10 cellular contexts compared by ENCODE assay signal in the genomic region with DNA sequence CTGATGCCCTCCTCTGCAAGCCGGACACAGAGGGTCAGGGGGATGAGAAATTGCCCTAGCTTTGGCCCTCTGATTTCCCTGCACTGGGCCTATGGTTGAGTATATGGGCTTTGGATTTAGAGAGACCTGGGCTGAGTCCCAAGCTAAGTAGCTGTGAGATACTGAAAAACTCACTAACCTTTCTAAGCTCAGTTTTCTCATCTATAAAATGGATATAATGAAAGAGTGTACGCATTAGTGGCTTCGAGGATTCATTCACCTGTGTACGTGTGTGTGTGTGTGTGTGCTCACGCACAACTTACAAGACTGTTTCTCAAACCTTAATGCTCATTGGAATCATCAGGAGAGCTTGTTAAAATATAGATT. TPM values are rescaled to one million over a fixed set of nuclear protein-coding genes. Genes with fewer than 3 reads are reported as not detected.
DNase-seq lines count a peak whose midpoint lies in the region; ATAC-seq and TF ChIP-seq lines count a peak whose summit lies in the region.
"Had no signal": no experiment of that assay in that cellular context is flagged by ENCODE, and none has a peak within 500 bp of the region (broad histone marks: within the 10 kb centered on the region; RNA-seq: fewer than 3 reads in every experiment).

No MANE protein-coding gene starts in this region.

- no peak overlapping the region for H3K27ac Mint-ChIP-seq in activated naive CD8-positive, alpha-beta T cell
- H3K27ac Mint-ChIP-seq in activated naive CD8-positive, alpha-beta T cell treated with anti-CD3 and anti-CD28 coated beads for 36 hours: no peak overlapping the region
- H3K27ac Mint-ChIP-seq in activated T-helper 17 cell treated with anti-CD3 and anti-CD28 coated beads, Interleukin-2, amount 50 U/mL, for 72 hours: no peak overlapping the region
- H3K27ac Mint-ChIP-seq in mesothelial cell of epicardium (no peak overlapping the region), type B pancreatic cell (peak overlapping the region; percentile 35)

- ATAC-seq in activated T-helper 17 cell treated with anti-CD3 and anti-CD28 coated beads, Interleukin-2, amount 50 U/mL, for 72 hours (replicated peaks): no peak
- ATAC-seq in GM21528 (IDR thresholded peaks at IDR 0.05; ENCODE audit: low FRiP score, unreplicated experiment) (no peak), HG03097 (IDR thresholded peaks at IDR 0.05; ENCODE audit: low FRiP score, unreplicated experiment) (no peak)

- H3K27me3 Mint-ChIP-seq in activated naive CD8-positive, alpha-beta T cell: peaks cover 14% of the 10 kb centered on the region
- H3K27me3 Mint-ChIP-seq in activated naive CD8-positive, alpha-beta T cell treated with anti-CD3 and anti-CD28 coated beads for 36 hours: peaks cover 58% of the 10 kb centered on the region
- H3K27me3 Mint-ChIP-seq in activated T-helper 17 cell treated with anti-CD3 and anti-CD28 coated beads, Interleukin-2, amount 50 U/mL, for 72 hours: peaks cover 9% of the 10 kb centered on the region
- H3K27me3 Mint-ChIP-seq in mesothelial cell of epicardium (ENCODE audit: low read depth) (peaks cover 39% of the 10 kb centered on the region), type B pancreatic cell (peaks cover 41% of the 10 kb centered on the region)

- no peak for DNase-seq in activated naive CD8-positive, alpha-beta T cell treated with anti-CD3 and anti-CD28 coated beads for 36 hours
- no peak for DNase-seq in mesothelial cell of epicardium (ENCODE audit: low spot score in 2 of 2, unreplicated experiment in 2 of 2)
- DNase-seq in type B pancreatic cell (ENCODE audit: extremely low spot score, unreplicated experiment): no peak
- DNase-seq in activated CD8-positive, alpha-beta memory T cell treated with anti-CD3 and anti-CD28 coated beads, Interleukin-2, amount 50 U/mL, for 48 hours: no peak

- peak overlapping the region; percentile 80 for H3K4me3 Mint-ChIP-seq in activated naive CD8-positive, alpha-beta T cell
- H3K4me3 Mint-ChIP-seq in activated naive CD8-positive, alpha-beta T cell treated with anti-CD3 and anti-CD28 coated beads for 36 hours: no peak overlapping the region
- peak overlapping the region; percentile 66 for H3K4me3 Mint-ChIP-seq in activated T-helper 17 cell treated with anti-CD3 and anti-CD28 coated beads, Interleukin-2, amount 50 U/mL, for 72 hours
- H3K4me3 Mint-ChIP-seq in mesothelial cell of epicardium (peak overlapping the region; percentile 63), type B pancreatic cell (peak overlapping the region; percentile 84)

- H3K9me3 Mint-ChIP-seq in activated naive CD8-positive, alpha-beta T cell (ENCODE audit: low read depth): no peaks in the 10 kb centered on the region
- H3K9me3 Mint-ChIP-seq in activated naive CD8-positive, alpha-beta T cell treated with anti-CD3 and anti-CD28 coated beads for 36 hours: peaks cover 2% of the 10 kb centered on the region
- H3K9me3 Mint-ChIP-seq in activated T-helper 17 cell treated with anti-CD3 and anti-CD28 coated beads, Interleukin-2, amount 50 U/mL, for 72 hours: no peaks in the 10 kb centered on the region
- H3K9me3 Mint-ChIP-seq in mesothelial cell of epicardium: no peaks in the 10 kb centered on the region
- no peaks in the 10 kb centered on the region for H3K9me3 Mint-ChIP-seq in type B pancreatic cell

- TF ChIP-seq CTCF in mesothelial cell of epicardium (IDR thresholded peaks at IDR 0.05; ENCODE audit: unreplicated experiment) (no peak), type B pancreatic cell (conservative IDR thresholded peaks at IDR 0.05) (peak; percentile 30)

- peaks cover 5% of the 10 kb centered on the region for H3K4me1 Mint-ChIP-seq in activated naive CD8-positive, alpha-beta T cell (ENCODE audit: low read depth)
- H3K4me1 Mint-ChIP-seq in activated naive CD8-positive, alpha-beta T cell treated with anti-CD3 and anti-CD28 coated beads for 36 hours: peaks cover 7% of the 10 kb centered on the region
- no peaks in the 10 kb centered on the region for H3K4me1 Mint-ChIP-seq in activated T-helper 17 cell treated with anti-CD3 and anti-CD28 coated beads, Interleukin-2, amount 50 U/mL, for 72 hours
- H3K4me1 Mint-ChIP-seq in mesothelial cell of epicardium (no peaks in the 10 kb centered on the region), type B pancreatic cell (ENCODE audit: unreplicated experiment) (peaks cover 15% of the 10 kb centered on the region)

- H3K36me3 Mint-ChIP-seq in activated naive CD8-positive, alpha-beta T cell: no peaks in the 10 kb centered on the region
- no peaks in the 10 kb centered on the region for H3K36me3 Mint-ChIP-seq in activated naive CD8-positive, alpha-beta T cell treated with anti-CD3 and anti-CD28 coated beads for 36 hours
- no peaks in the 10 kb centered on the region for H3K36me3 Mint-ChIP-seq in activated T-helper 17 cell treated with anti-CD3 and anti-CD28 coated beads, Interleukin-2, amount 50 U/mL, for 72 hours (ENCODE audit: low read depth)
- H3K36me3 Mint-ChIP-seq in mesothelial cell of epicardium (no peaks in the 10 kb centered on the region), type B pancreatic cell (no peaks in the 10 kb centered on the region)

RNA-seq across cellular contexts. Expression of gene RBPJL, which starts 12.7 kb away (rescaled TPM):
- not detected for total RNA-seq in activated naive CD8-positive, alpha-beta T cell treated with anti-CD3 and anti-CD28 coated beads for 36 hours
- total RNA-seq in activated T-helper 17 cell treated with anti-CD3 and anti-CD28 coated beads, Interleukin-2, amount 50 U/mL, for 72 hours: not detected
- total RNA-seq in mesothelial cell of epicardium (not detected in 3 replicates), type B pancreatic cell (ENCODE audit: low replicate concordance) (not detected in 2 replicates)
- total RNA-seq: left lung, OCI-LY7 had no signal

RNA-seq across cellular contexts. Expression of gene MATN4, which starts 14.1 kb away (rescaled TPM):
- total RNA-seq in activated naive CD8-positive, alpha-beta T cell treated with anti-CD3 and anti-CD28 coated beads for 36 hours: 1 to 10 TPM in 1 of 2 experiments, under 1 TPM in 1; 0.64 to 1.1 TPM
- total RNA-seq in activated T-helper 17 cell treated with anti-CD3 and anti-CD28 coated beads, Interleukin-2, amount 50 U/mL, for 72 hours: under 1 TPM; 0.11 to 0.66 TPM
- total RNA-seq in mesothelial cell of epicardium (0.11 TPM in 1 of 3 replicates, not detected in the others), type B pancreatic cell (ENCODE audit: low replicate concordance) (0.75 TPM in 1 of 2 replicates, not detected in the other)

RNA-seq across cellular contexts. Expression of gene SLPI, which starts 39.6 kb away (rescaled TPM):
- total RNA-seq in activated naive CD8-positive, alpha-beta T cell treated with anti-CD3 and anti-CD28 coated beads for 36 hours: not detected
- total RNA-seq in activated T-helper 17 cell treated with anti-CD3 and anti-CD28 coated beads, Interleukin-2, amount 50 U/mL, for 72 hours: not detected
- total RNA-seq in mesothelial cell of epicardium (not detected in 3 replicates), type B pancreatic cell (ENCODE audit: low replicate concordance) (35.7 and 73.6 TPM in 2 replicates)
- total RNA-seq: OCI-LY7 had no signal

RNA-seq across cellular contexts. Expression of gene SDC4, which starts 54.2 kb away (rescaled TPM):
- total RNA-seq in activated naive CD8-positive, alpha-beta T cell treated with anti-CD3 and anti-CD28 coated beads for 36 hours: 10 to 100 TPM; 24.6 to 25.5 TPM
- total RNA-seq in activated T-helper 17 cell treated with anti-CD3 and anti-CD28 coated beads, Interleukin-2, amount 50 U/mL, for 72 hours: 10 to 100 TPM; 21.6 to 62.6 TPM
- 44.3 to 46.7 TPM (median 46.7 TPM) in 3 replicates for total RNA-seq in mesothelial cell of epicardium
- total RNA-seq in type B pancreatic cell (ENCODE audit: low replicate concordance): 67.2 and 133 TPM in 2 replicates
- total RNA-seq: OCI-LY7 had no signal

Comparison
In these comparisons a context has a peak if more than half of its experiments do, and no peak if none do; other contexts are left out.
1. RNA of gene SLPI, which starts 39.6 kb away (total RNA-seq): 35.7 to 73.6 TPM in type B pancreatic cell; not detected in activated naive CD8-positive, alpha-beta T cell treated with anti-CD3 and anti-CD28 coated beads for 36 hours, not detected in activated T-helper 17 cell treated with anti-CD3 and anti-CD28 coated beads, Interleukin-2, amount 50 U/mL, for 72 hours and not detected in mesothelial cell of epicardium; every median in the first group is over 10 times any median in the second.